8 cellular contexts compared by ENCODE assay signal in the genomic region with DNA sequence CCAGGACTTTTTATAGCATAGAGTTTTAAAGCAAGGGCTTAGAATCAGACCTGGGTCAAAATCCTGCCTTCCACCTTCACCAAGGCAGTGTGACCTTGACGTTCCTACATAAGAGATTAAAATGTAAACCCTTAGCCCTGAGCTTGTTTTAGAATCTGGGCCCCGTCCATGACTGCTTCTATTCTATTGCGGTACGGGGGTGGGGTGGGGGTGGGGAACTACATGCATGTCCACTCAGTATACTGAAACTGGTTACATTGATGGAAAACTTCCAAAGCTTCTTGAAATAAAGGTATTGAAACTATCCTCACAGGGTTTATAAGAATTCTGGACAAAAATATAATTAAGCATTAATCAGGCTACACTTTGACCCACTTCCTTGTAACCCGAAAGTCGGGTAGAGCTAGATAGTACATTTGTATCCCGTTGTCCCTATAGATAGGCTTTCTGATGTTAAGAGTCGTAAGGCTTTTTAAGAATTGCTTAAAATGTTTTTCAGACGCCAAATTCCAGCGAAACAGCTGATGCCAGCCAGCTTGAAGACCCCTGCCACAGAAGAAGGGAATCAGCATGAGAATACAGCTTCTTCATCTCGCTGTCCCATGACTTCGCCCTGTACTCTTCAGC. TPM values are rescaled to one million over a fixed set of nuclear protein-coding genes. Genes with fewer than 3 reads are reported as not detected.
DNase-seq lines count a peak whose midpoint lies in the region; ATAC-seq and TF ChIP-seq lines count a peak whose summit lies in the region.

No MANE protein-coding gene starts in this region.

- peaks cover 7% of the 10 kb centered on the region for H3K4me1 Mint-ChIP-seq in WTC11
- peaks cover 59% of the 10 kb centered on the region for H3K4me1 Mint-ChIP-seq in stimulated activated naive CD8-positive, alpha-beta T cell treated with anti-CD3 and anti-CD28 coated beads, Interleukin-15, amount 100 ng/mL, for 72 hours

- ATAC-seq in GM21528 (IDR thresholded peaks at IDR 0.05; ENCODE audit: low FRiP score, unreplicated experiment) (peak; percentile 19), WTC11 (no peak), right cardiac atrium (no peak)
- peak; percentile 31 for ATAC-seq in stimulated activated naive CD8-positive, alpha-beta T cell treated with anti-CD3 and anti-CD28 coated beads, Interleukin-15, amount 100 ng/mL, for 72 hours

- no peaks in the 10 kb centered on the region for H3K27me3 ChIP-seq in ACC112 (ENCODE audit: insufficient read depth, low read length)
- H3K27me3 ChIP-seq in right cardiac atrium (ENCODE audit: control insufficient read depth, insufficient read depth), result no peaks in the 10 kb centered on the region

- H3K4me3 Mint-ChIP-seq in WTC11, result peak overlapping the region; percentile 86
- peak overlapping the region; percentile 89 to 100 for H3K4me3 Mint-ChIP-seq in stimulated activated naive CD8-positive, alpha-beta T cell treated with anti-CD3 and anti-CD28 coated beads, Interleukin-15, amount 100 ng/mL, for 72 hours

- H3K4me3 ChIP-seq in ACC112 (ENCODE audit: low read depth, low read length) (peak overlapping the region; percentile 89), right cardiac atrium (ENCODE audit: low read length) (peak overlapping the region; percentile 93)

- peak overlapping the region; percentile 92 for H3K27ac Mint-ChIP-seq in WTC11
- H3K27ac Mint-ChIP-seq in stimulated activated naive CD8-positive, alpha-beta T cell treated with anti-CD3 and anti-CD28 coated beads, Interleukin-15, amount 100 ng/mL, for 72 hours, result peak overlapping the region; percentile 82 to 91

- TF ChIP-seq CTCF in WTC11 (IDR thresholded peaks at IDR 0.05), result no peak

- DNase-seq in WTC11 (ENCODE audit: low spot score), result no peak
- no peak for DNase-seq in right cardiac atrium
- no peak for DNase-seq in stimulated activated naive CD8-positive, alpha-beta T cell treated with anti-CD3 and anti-CD28 coated beads, Interleukin-15, amount 100 ng/mL, for 72 hours
- DNase-seq in posterior cingulate gyrus, result no peak
- no peak for DNase-seq in SHP77 (lab: John Stamatoyannopoulos, UW)
- DNase-seq in ureter (ENCODE audit: low spot score), result no peak

- H3K4me1 ChIP-seq in ACC112 (ENCODE audit: control insufficient read depth, insufficient read depth, low read length, unreplicated experiment) (no peaks in the 10 kb centered on the region), right cardiac atrium (ENCODE audit: control insufficient read depth, insufficient read depth, low read length) (no peaks in the 10 kb centered on the region)

- CTCF ChIA-PET in WTC11 (lab: Charles Lee), result interaction anchor here (0.6 to 4.0 kb wide), 4 partner anchors 22 to 626 kb away, joined by 4 to 19 read pairs (median 12); no protein-coding TSS in a partner anchor

- 71% methylated on average over 12 of the region's 12 CpGs for WGBS in right cardiac atrium

- intact Hi-C loops in right cardiac atrium (cut with DNase I) (loop anchor here in 1 of 4 donors (10.0 kb wide), 1 partner anchor 197 kb away; no protein-coding TSS in a partner anchor), posterior cingulate gyrus (cut with DNase I) (loop anchor here (2.0 kb wide), 1 partner anchor 73 kb away; no protein-coding TSS in a partner anchor)

- peaks cover 45% of the 10 kb centered on the region for H3K27me3 Mint-ChIP-seq in WTC11 (ENCODE audit: low read depth)
- H3K27me3 Mint-ChIP-seq in stimulated activated naive CD8-positive, alpha-beta T cell treated with anti-CD3 and anti-CD28 coated beads, Interleukin-15, amount 100 ng/mL, for 72 hours, result no peaks in the 10 kb centered on the region

- H3K9me3 Mint-ChIP-seq in WTC11, result peaks cover 8% of the 10 kb centered on the region; the same call in 1 of the 2 replicates
- peaks cover 5% of the 10 kb centered on the region in 2 donors for H3K9me3 Mint-ChIP-seq in stimulated activated naive CD8-positive, alpha-beta T cell treated with anti-CD3 and anti-CD28 coated beads, Interleukin-15, amount 100 ng/mL, for 72 hours

- POLR2A ChIA-PET in WTC11 (lab: Charles Lee), result no interaction called here

- no peaks in the 10 kb centered on the region for H3K9me3 ChIP-seq in right cardiac atrium (ENCODE audit: control insufficient read depth, low read length)

- no peaks in the 10 kb centered on the region for H3K79me2 ChIP-seq in ACC112 (ENCODE audit: control insufficient read depth, insufficient read depth, low read length, unreplicated experiment)

- peak overlapping the region; percentile 64; the same call in 1 of the 2 replicates for H3K27ac ChIP-seq in ACC112 (ENCODE audit: low read depth, low read length)
- H3K27ac ChIP-seq in right cardiac atrium (ENCODE audit: low read length), result peak overlapping the region; percentile 97

- H2AFZ ChIP-seq in ACC112 (ENCODE audit: low read length, unreplicated experiment), result peak overlapping the region; percentile 99

- H3K36me3 Mint-ChIP-seq in WTC11, result 0 out of 2 replicates have a peak, but pooled peaks cover 3% of the 10 kb centered on the region

- no peaks in the 10 kb centered on the region for H3K36me3 ChIP-seq in ACC112 (ENCODE audit: insufficient read depth, low read length)

TF ChIP-seq in WTC11, 78 proteins besides CTCF, POLR2A, EP300 and RAD21 (continues in another document):
- TF ChIP-seq CBFB (CRISPR knock-in tag; IDR thresholded peaks at IDR 0.05; ENCODE audit: low read depth) (no peak), NR2C2 (CRISPR knock-in tag; IDR thresholded peaks at IDR 0.05) (no peak), NFYB (CRISPR knock-in tag; conservative IDR thresholded peaks at IDR 0.05; ENCODE audit: low read depth) (no peak), GTF2I (CRISPR knock-in tag; conservative IDR thresholded peaks at IDR 0.05) (no peak), NFATC4 (CRISPR knock-in tag; IDR thresholded peaks at IDR 0.05) (no peak), JAZF1 (CRISPR knock-in tag; IDR thresholded peaks at IDR 0.05) (no peak)
- TF ChIP-seq, protein P1, sequence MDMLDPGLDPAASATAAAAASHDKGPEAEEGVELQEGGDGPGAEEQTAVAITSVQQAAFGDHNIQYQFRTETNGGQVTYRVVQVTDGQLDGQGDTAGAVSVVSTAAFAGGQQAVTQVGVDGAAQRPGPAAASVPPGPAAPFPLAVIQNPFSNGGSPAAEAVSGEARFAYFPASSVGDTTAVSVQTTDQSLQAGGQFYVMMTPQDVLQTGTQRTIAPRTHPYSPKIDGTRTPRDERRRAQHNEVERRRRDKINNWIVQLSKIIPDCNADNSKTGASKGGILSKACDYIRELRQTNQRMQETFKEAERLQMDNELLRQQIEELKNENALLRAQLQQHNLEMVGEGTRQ (CRISPR knock-in tag; IDR thresholded peaks at IDR 0.05), result no peak
- TF ChIP-seq, protein P2, sequence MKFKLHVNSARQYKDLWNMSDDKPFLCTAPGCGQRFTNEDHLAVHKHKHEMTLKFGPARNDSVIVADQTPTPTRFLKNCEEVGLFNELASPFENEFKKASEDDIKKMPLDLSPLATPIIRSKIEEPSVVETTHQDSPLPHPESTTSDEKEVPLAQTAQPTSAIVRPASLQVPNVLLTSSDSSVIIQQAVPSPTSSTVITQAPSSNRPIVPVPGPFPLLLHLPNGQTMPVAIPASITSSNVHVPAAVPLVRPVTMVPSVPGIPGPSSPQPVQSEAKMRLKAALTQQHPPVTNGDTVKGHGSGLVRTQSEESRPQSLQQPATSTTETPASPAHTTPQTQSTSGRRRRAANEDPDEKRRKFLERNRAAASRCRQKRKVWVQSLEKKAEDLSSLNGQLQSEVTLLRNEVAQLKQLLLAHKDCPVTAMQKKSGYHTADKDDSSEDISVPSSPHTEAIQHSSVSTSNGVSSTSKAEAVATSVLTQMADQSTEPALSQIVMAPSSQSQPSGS (CRISPR knock-in tag; IDR thresholded peaks at IDR 0.05; ENCODE audit: borderline replicate concordance, low read depth), result no peak
- TF ChIP-seq, protein P3, sequence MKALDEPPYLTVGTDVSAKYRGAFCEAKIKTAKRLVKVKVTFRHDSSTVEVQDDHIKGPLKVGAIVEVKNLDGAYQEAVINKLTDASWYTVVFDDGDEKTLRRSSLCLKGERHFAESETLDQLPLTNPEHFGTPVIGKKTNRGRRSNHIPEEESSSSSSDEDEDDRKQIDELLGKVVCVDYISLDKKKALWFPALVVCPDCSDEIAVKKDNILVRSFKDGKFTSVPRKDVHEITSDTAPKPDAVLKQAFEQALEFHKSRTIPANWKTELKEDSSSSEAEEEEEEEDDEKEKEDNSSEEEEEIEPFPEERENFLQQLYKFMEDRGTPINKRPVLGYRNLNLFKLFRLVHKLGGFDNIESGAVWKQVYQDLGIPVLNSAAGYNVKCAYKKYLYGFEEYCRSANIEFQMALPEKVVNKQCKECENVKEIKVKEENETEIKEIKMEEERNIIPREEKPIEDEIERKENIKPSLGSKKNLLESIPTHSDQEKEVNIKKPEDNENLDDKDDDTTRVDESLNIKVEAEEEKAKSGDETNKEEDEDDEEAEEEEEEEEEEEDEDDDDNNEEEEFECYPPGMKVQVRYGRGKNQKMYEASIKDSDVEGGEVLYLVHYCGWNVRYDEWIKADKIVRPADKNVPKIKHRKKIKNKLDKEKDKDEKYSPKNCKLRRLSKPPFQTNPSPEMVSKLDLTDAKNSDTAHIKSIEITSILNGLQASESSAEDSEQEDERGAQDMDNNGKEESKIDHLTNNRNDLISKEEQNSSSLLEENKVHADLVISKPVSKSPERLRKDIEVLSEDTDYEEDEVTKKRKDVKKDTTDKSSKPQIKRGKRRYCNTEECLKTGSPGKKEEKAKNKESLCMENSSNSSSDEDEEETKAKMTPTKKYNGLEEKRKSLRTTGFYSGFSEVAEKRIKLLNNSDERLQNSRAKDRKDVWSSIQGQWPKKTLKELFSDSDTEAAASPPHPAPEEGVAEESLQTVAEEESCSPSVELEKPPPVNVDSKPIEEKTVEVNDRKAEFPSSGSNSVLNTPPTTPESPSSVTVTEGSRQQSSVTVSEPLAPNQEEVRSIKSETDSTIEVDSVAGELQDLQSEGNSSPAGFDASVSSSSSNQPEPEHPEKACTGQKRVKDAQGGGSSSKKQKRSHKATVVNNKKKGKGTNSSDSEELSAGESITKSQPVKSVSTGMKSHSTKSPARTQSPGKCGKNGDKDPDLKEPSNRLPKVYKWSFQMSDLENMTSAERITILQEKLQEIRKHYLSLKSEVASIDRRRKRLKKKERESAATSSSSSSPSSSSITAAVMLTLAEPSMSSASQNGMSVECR (CRISPR knock-in tag; IDR thresholded peaks at IDR 0.05; ENCODE audit: borderline replicate concordance), result no peak
- TF ChIP-seq, protein P4, sequence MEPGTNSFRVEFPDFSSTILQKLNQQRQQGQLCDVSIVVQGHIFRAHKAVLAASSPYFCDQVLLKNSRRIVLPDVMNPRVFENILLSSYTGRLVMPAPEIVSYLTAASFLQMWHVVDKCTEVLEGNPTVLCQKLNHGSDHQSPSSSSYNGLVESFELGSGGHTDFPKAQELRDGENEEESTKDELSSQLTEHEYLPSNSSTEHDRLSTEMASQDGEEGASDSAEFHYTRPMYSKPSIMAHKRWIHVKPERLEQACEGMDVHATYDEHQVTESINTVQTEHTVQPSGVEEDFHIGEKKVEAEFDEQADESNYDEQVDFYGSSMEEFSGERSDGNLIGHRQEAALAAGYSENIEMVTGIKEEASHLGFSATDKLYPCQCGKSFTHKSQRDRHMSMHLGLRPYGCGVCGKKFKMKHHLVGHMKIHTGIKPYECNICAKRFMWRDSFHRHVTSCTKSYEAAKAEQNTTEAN (CRISPR knock-in tag; IDR thresholded peaks at IDR 0.05), result no peak

RNA-seq across cellular contexts. Expression of a gene that starts 0.8 kb away (rescaled TPM):
- total RNA-seq in WTC11 (2021) (0.66 to 1.0 TPM (median 0.74 TPM) in 3 replicates), right cardiac atrium (10 to 100 TPM; 12.1 to 15.5 (median 15.5) TPM), ureter (5.5 TPM)
- polyA plus RNA-seq in right cardiac atrium, result 4.3 TPM

Comparison
In these comparisons a context has a peak if more than half of its experiments do, and no peak if none do; other contexts are left out.
1. ATAC-seq: peak in GM21528 (single experiment) and stimulated activated naive CD8-positive, alpha-beta T cell treated with anti-CD3 and anti-CD28 coated beads, Interleukin-15, amount 100 ng/mL, for 72 hours (single experiment); none in WTC11 (single experiment) and right cardiac atrium (0 of 2).